8 cellular contexts compared by ENCODE assay signal in the genomic region with DNA sequence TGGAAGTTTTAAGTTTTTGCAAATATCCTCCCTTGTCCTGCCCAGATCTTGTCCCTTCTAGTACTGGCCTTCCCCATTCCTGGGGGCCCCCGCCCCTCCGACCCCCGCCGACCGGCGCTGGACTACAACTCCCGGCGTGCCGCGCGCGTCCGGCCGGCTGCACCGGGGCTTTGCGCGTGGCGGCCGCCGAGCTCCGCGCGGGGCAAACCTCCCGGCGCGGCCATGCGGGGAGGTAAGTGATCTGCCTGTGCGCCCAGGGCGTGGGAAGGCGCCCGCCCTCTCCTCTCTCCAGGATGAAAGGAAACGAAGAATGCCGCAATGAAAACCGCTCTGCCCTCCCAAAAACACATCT. TPM values are rescaled to one million over a fixed set of nuclear protein-coding genes. Genes with fewer than 3 reads are reported as not detected.
DNase-seq lines count a peak whose midpoint lies in the region; ATAC-seq and TF ChIP-seq lines count a peak whose summit lies in the region.

No MANE protein-coding gene starts in this region.

- no peaks in the 10 kb centered on the region for H3K9me3 ChIP-seq in stomach smooth muscle (ENCODE audit: control insufficient read depth in 2 of 2, low read length in 2 of 2)

- peak overlapping the region; percentile 86 to 90 for H3K4me3 ChIP-seq in stomach smooth muscle (ENCODE audit: low read length in 2 of 2)

- H3K27me3 ChIP-seq in stomach smooth muscle (ENCODE audit: control insufficient read depth in 1 of 2, insufficient read depth in 2 of 2, low read length in 2 of 2) = no peaks in the 10 kb centered on the region

- peaks cover 14% of the 10 kb centered on the region for H3K4me1 ChIP-seq in stomach smooth muscle (ENCODE audit: control insufficient read depth, insufficient read depth, low read length)

- peak overlapping the region; percentile 72 for H3K27ac ChIP-seq in stomach smooth muscle (ENCODE audit: low read length)

- ATAC-seq in GM18519 (IDR thresholded peaks at IDR 0.05; ENCODE audit: low FRiP score, unreplicated experiment) (peak; percentile 52), HG02970 (IDR thresholded peaks at IDR 0.05; ENCODE audit: low FRiP score, unreplicated experiment) (peak; percentile 85)

- peak; percentile 78 for TF ChIP-seq POLR2A in erythroblast (IDR thresholded peaks at IDR 0.05; ENCODE audit: low read length)

- peak; percentile 26 to 29 for DNase-seq in AML-193 (lab: John Stamatoyannopoulos, UW)
- peak; percentile 76 for DNase-seq in NCI-H69 (lab: John Stamatoyannopoulos, UW)
- peak; percentile 43 for DNase-seq in activated T-cell treated with anti-CD3 and anti-CD28 coated beads for 48 hours (ENCODE audit: low read depth)
- peak; percentile 66 to 69 for DNase-seq in erythroblast (lab: John Stamatoyannopoulos, UW)
- DNase-seq in mucosa of gallbladder (ENCODE audit: low spot score) = peak; percentile 31

- peak overlapping the region; percentile 76 to 82 for H3K9ac ChIP-seq in stomach smooth muscle (ENCODE audit: low read length in 2 of 2)

- no peaks in the 10 kb centered on the region for H3K36me3 ChIP-seq in stomach smooth muscle (ENCODE audit: control insufficient read depth in 2 of 2, insufficient read depth in 2 of 2, low read length in 2 of 2)

RNA-seq across cellular contexts. Expression of a gene that starts 3.2 kb away (rescaled TPM):
- 4.1 TPM for total RNA-seq in mucosa of gallbladder

Comparison
In these comparisons a context has a peak if more than half of its experiments do, and no peak if none do; other contexts are left out.
1. Peak in every context shown above with its lines: DNase-seq, ATAC-seq, H3K4me3 ChIP-seq and H3K27ac ChIP-seq.